8 cellular contexts compared by ENCODE assay signal in the genomic region with DNA sequence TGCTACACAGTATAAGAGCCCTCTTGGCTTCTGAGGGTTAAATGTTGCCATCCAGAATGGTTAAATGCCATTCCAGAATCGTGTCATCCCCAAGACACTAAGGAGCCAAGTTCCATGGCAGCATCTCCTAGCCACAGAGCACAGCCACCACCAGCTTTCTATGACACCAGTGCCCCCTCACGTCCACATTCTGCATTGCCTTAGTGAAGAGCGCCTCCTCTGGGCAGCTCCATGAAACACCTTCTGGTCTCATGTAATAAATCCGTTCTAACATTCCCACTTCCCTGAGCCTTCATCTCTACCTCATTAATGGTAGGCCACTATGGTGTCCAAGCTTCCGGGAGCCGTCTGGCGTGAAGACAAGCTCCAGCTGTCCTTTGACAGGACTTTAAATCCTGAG. TPM values are rescaled to one million over a fixed set of nuclear protein-coding genes. Genes with fewer than 3 reads are reported as not detected.
A peak's percentile ranks its signal among the peaks of the same experiment; 100 is the strongest.
DNase-seq lines count a peak whose midpoint lies in the region; ATAC-seq and TF ChIP-seq lines count a peak whose summit lies in the region.

No MANE protein-coding gene starts in this region.

- POLR2A ChIA-PET in RWPE1 (lab: Yijun Ruan, JAX; ENCODE audit: low non-redundant PET), result no interaction called here

- H3K4me1 ChIP-seq in colonic mucosa, result no peaks in the 10 kb centered on the region
- H3K4me1 ChIP-seq in lower lobe of right lung, result no peaks in the 10 kb centered on the region

- no peak overlapping the region for H3K4me2 ChIP-seq in SU-DHL-6 (ENCODE audit: low read depth, low read length, poor library complexity, severe bottlenecking)

- H3K27ac ChIP-seq in SU-DHL-6 (ENCODE audit: low read depth, low read length) (no peak overlapping the region), colonic mucosa (no peak overlapping the region), lower lobe of right lung (no peak overlapping the region), RWPE1 (no peak overlapping the region)

- H3K9ac ChIP-seq in SU-DHL-6 (ENCODE audit: low read length) (no peak overlapping the region), colonic mucosa (ENCODE audit: low read depth in 2 of 2, low read length in 2 of 2) (no peak overlapping the region)

- TF ChIP-seq CTCF in SU-DHL-6 (IDR thresholded peaks at IDR 0.05; ENCODE audit: insufficient read depth, low read length, poor library complexity, severe bottlenecking) (peak; percentile 96), colonic mucosa (IDR thresholded peaks at IDR 0.05) (peak; percentile 36), lower lobe of right lung (IDR thresholded peaks at IDR 0.05) (peak; percentile 60), RWPE1 (conservative IDR thresholded peaks at IDR 0.05; ENCODE audit: low read depth) (no peak)

- intact Hi-C loops in colonic mucosa (cut with DNase I) (no loop called here), lower lobe of right lung (cut with DNase I) (no loop called here)

- H2AFZ ChIP-seq in SU-DHL-6 (ENCODE audit: low read depth, low read length, severe bottlenecking), result no peak overlapping the region

- CTCF ChIA-PET in RWPE1 (lab: Yijun Ruan, JAX), result interaction anchor here (0.5 to 1.5 kb wide), 2 partner anchors 10 to 54 kb away, joined by 3 to 5 read pairs; no protein-coding TSS in a partner anchor

- no peaks in the 10 kb centered on the region for H3K36me3 ChIP-seq in SU-DHL-6 (ENCODE audit: low read length)
- H3K36me3 ChIP-seq in colonic mucosa, result no peaks in the 10 kb centered on the region
- H3K36me3 ChIP-seq in lower lobe of right lung, result peaks cover 24% of the 10 kb centered on the region

- H3F3A ChIP-seq in SU-DHL-6 (ENCODE audit: insufficient read depth), result no peaks in the 10 kb centered on the region

- H3K9me3 ChIP-seq in SU-DHL-6 (ENCODE audit: insufficient read depth, low read length), result no peaks in the 10 kb centered on the region
- H3K9me3 ChIP-seq in colonic mucosa, result no peaks in the 10 kb centered on the region
- no peaks in the 10 kb centered on the region for H3K9me3 ChIP-seq in lower lobe of right lung

- ATAC-seq in HG02884 (IDR thresholded peaks at IDR 0.05; ENCODE audit: unreplicated experiment), result peak; percentile 68
- ATAC-seq in lower lobe of right lung, result peak; percentile 72 to 83
- ATAC-seq in GM18502 (IDR thresholded peaks at IDR 0.05; ENCODE audit: poor library complexity, unreplicated experiment), result no peak

- H3K27me3 ChIP-seq in SU-DHL-6 (ENCODE audit: low read length) (no peaks in the 10 kb centered on the region), colonic mucosa (no peaks in the 10 kb centered on the region), lower lobe of right lung (ENCODE audit: low read depth) (no peaks in the 10 kb centered on the region)

- peak; percentile 65 for DNase-seq in ELR (ENCODE audit: low read depth)
- peak; percentile 29 for DNase-seq in colonic mucosa
- no peak for DNase-seq in lower lobe of right lung
- no peak for DNase-seq in RWPE1 (ENCODE audit: low spot score)
- DNase-seq in NCI-H2171 (lab: John Stamatoyannopoulos, UW), result no peak

- no peaks in the 10 kb centered on the region for H4K20me1 ChIP-seq in SU-DHL-6 (ENCODE audit: low read depth, low read length)

- H3K9me2 ChIP-seq in SU-DHL-6 (replicated peaks; ENCODE audit: insufficient read depth, low read length), result no peaks in the 10 kb centered on the region

- H3K4me3 ChIP-seq in SU-DHL-6 (ENCODE audit: insufficient read depth, low read length, poor library complexity, severe bottlenecking), result no peak overlapping the region
- no peak overlapping the region for H3K4me3 ChIP-seq in colonic mucosa
- no peak overlapping the region for H3K4me3 ChIP-seq in lower lobe of right lung

- H3K79me2 ChIP-seq in SU-DHL-6 (ENCODE audit: insufficient read depth, low read length), result no peaks in the 10 kb centered on the region

RNA-seq across cellular contexts. Expression of a gene that starts 12.4 kb away (rescaled TPM):
- total RNA-seq in colonic mucosa (not detected), lower lobe of right lung (not detected)

RNA-seq across cellular contexts. Expression of a gene that starts 30.4 kb away (rescaled TPM):
- total RNA-seq in colonic mucosa (100 to 1,000 TPM; 571 to 818 TPM), lower lobe of right lung (603 TPM)

RNA-seq across cellular contexts. Expression of a gene that starts 44.9 kb away (rescaled TPM):
- total RNA-seq in colonic mucosa (100 to 1,000 TPM; 332 to 510 TPM), lower lobe of right lung (517 TPM)

Comparison
In these comparisons a context has a peak if more than half of its experiments do, and no peak if none do; other contexts are left out.
1. DNase-seq: peak in ELR (single experiment) and colonic mucosa (single experiment); none in lower lobe of right lung (single experiment), RWPE1 (single experiment) and NCI-H2171 (single experiment).